ENCODE assay signal across 11 cellular contexts in genomic region chr15:71093089-71094024, GRCh38. TPM values are rescaled to one million over a fixed set of nuclear protein-coding genes. Genes with fewer than 3 reads are reported as not detected.
A peak's percentile ranks its signal among the peaks of the same experiment; 100 is the strongest.
DNase-seq lines count a peak whose midpoint lies in the region; ATAC-seq and TF ChIP-seq lines count a peak whose summit lies in the region.
"Had no signal": no experiment of that assay in that cellular context is flagged by ENCODE, and none has a peak within 500 bp of the region (broad histone marks: within the 10 kb centered on the region; RNA-seq: fewer than 3 reads in every experiment).

No MANE protein-coding gene starts in this region.

- DNase-seq in AG08396 (ENCODE audit: low spot score) = peak; percentile 62
- DNase-seq in body of pancreas = peak; percentile 21 to 58 (median 50)
- peak; percentile 64 to 77 for DNase-seq in left colon
- no peak for DNase-seq in GOT3 (lab: John Stamatoyannopoulos, UW)
- DNase-seq in Kasumi-1 (lab: John Stamatoyannopoulos, UW) = no peak
- no peak for DNase-seq in NCI-H446 (lab: John Stamatoyannopoulos, UW)
- DNase-seq: dorsolateral prefrontal cortex; Karpas-422; stimulated activated CD4-positive, alpha-beta T cell treated with anti-CD3 and anti-CD28 coated beads, Interleukin-4, amount 100 ng/mL, for 4 hours had no signal

- intact Hi-C loops in body of pancreas (cut with DNase I) = no loop called here
- intact Hi-C loops in left colon (cut with DNase I, micrococcal nuclease) = no loop called here

- no peaks in the 10 kb centered on the region for H3K27me3 ChIP-seq in body of pancreas

- H3K9me3 ChIP-seq in body of pancreas = no peaks in the 10 kb centered on the region

- no peaks in the 10 kb centered on the region for H3K4me1 ChIP-seq in body of pancreas

- peak overlapping the region in 2 of 4 donors; percentile 52 to 61 for H3K27ac ChIP-seq in body of pancreas
- H3K27ac ChIP-seq: dorsolateral prefrontal cortex had no signal

- H3K4me3 ChIP-seq in body of pancreas = no peak overlapping the region
- H3K4me3 ChIP-seq: dorsolateral prefrontal cortex had no signal

- TF ChIP-seq EP300 in Ishikawa (IDR thresholded peaks at IDR 0.05; ENCODE audit: borderline replicate concordance) = no peak

- TF ChIP-seq RAD21 in Ishikawa (IDR thresholded peaks at IDR 0.05; ENCODE audit: low read depth) = no peak

- no peak for TF ChIP-seq CTCF in body of pancreas (IDR thresholded peaks at IDR 0.05)

- no peak for TF ChIP-seq POLR2A in body of pancreas (IDR thresholded peaks at IDR 0.05)

- ATAC-seq in body of pancreas = peak; percentile 80
- peak; percentile 98 for ATAC-seq in left colon
- ATAC-seq in GM21381 (IDR thresholded peaks at IDR 0.05; ENCODE audit: unreplicated experiment) = no peak

- H3K36me3 ChIP-seq in body of pancreas (replicated peaks in 1 of 2; ENCODE audit: insufficient read depth in 1 of 2, low read depth in 2 of 2) = no peaks in the 10 kb centered on the region

- 27% methylated on average over 11 of the region's 11 CpGs for WGBS in body of pancreas, 2 donors

TF ChIP-seq in Ishikawa, 13 proteins besides CTCF, POLR2A, EP300 and RAD21:
- TF ChIP-seq, protein P1, sequence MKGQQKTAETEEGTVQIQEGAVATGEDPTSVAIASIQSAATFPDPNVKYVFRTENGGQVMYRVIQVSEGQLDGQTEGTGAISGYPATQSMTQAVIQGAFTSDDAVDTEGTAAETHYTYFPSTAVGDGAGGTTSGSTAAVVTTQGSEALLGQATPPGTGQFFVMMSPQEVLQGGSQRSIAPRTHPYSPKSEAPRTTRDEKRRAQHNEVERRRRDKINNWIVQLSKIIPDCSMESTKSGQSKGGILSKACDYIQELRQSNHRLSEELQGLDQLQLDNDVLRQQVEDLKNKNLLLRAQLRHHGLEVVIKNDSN (IDR thresholded peaks at IDR 0.05) = no peak
- TF ChIP-seq TAF1 (IDR thresholded peaks at IDR 0.05; ENCODE audit: low read depth) = no peak
- no peak for TF ChIP-seq REST (IDR thresholded peaks at IDR 0.05; ENCODE audit: low read depth)
- 0 out of 2 replicates have a peak, but pooled peaks have one; percentile 8 for TF ChIP-seq NFIC (IDR thresholded peaks at IDR 0.05)
- TF ChIP-seq, protein P2, sequence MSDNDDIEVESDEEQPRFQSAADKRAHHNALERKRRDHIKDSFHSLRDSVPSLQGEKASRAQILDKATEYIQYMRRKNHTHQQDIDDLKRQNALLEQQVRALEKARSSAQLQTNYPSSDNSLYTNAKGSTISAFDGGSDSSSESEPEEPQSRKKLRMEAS (IDR thresholded peaks at IDR 0.05) = peak; percentile 83
- no peak for TF ChIP-seq CEBPB (IDR thresholded peaks at IDR 0.05)

RNA-seq across cellular contexts. Expression of gene THSD4, which starts 21.9 kb away (rescaled TPM):
- total RNA-seq in body of pancreas (10 to 100 TPM; 12.9 to 16.1 TPM), left colon (10 to 100 TPM; 35.2 to 45.5 TPM)

Comparison
In these comparisons a context has a peak if more than half of its experiments do, and no peak if none do; other contexts are left out.
1. DNase-seq: peak in AG08396 (single experiment), body of pancreas (4 of 4) and left colon (2 of 2); none in GOT3 (single experiment), Kasumi-1 (0 of 2) and NCI-H446 (0 of 2).